Comparison of ENCODE assay signal across 17 cellular contexts in genomic region chr12:86496595-86496994, GRCh38.
A peak's percentile ranks its signal among the peaks of the same experiment; 100 is the strongest.
DNase-seq lines count a peak whose midpoint lies in the region; TF ChIP-seq lines count a peak whose summit lies in the region.
"Had no signal": no experiment of that assay in that cellular context is flagged by ENCODE, and none has a peak within 500 bp of the region (broad histone marks: within the 10 kb centered on the region; RNA-seq: fewer than 3 reads in every experiment).

No MANE protein-coding gene starts in this region.

- TF ChIP-seq CTCF in epithelial cell of esophagus (IDR thresholded peaks at IDR 0.05; ENCODE audit: insufficient read depth, low read depth, low read length, missing control alignments) = no peak
- TF ChIP-seq CTCF in Caco-2 (IDR thresholded peaks at IDR 0.05; ENCODE audit: insufficient read depth in 1 of 2, low read depth in 1 of 2, low read length in 1 of 2, severe bottlenecking in 1 of 2, unreplicated experiment in 1 of 2) = no peak
- TF ChIP-seq CTCF in colonic mucosa (IDR thresholded peaks at IDR 0.05) = no peak

- H3K27me3 ChIP-seq in Caco-2 (replicated peaks; ENCODE audit: control insufficient read depth, insufficient read depth, low read length) = no peaks in the 10 kb centered on the region
- no peaks in the 10 kb centered on the region for H3K27me3 ChIP-seq in colonic mucosa

- H3K9me3 Mint-ChIP-seq in Caco-2 (ENCODE audit: unreplicated experiment) = no peaks in the 10 kb centered on the region

- BruUV-seq in Caco-2 (replicated peaks; lab: Mats Ljungman, UMichigan) = no TSS peak

- intact Hi-C loops in Caco-2 (cut with micrococcal nuclease; ENCODE audit: unreplicated experiment) = no loop called here
- intact Hi-C loops in colonic mucosa (cut with DNase I) = no loop called here

- H3K9ac ChIP-seq in colonic mucosa (ENCODE audit: low read depth in 2 of 2, low read length in 2 of 2) = no peak overlapping the region

- CTCF ChIA-PET in Caco-2 (lab: Charles Lee) = no interaction called here

- no peaks in the 10 kb centered on the region for H3K4me1 Mint-ChIP-seq in Caco-2 (ENCODE audit: low read depth, unreplicated experiment)
- H3K4me1 Mint-ChIP-seq: T-cell had no signal

- H3K36me3 ChIP-seq in Caco-2 (ENCODE audit: control insufficient read depth, insufficient read depth, low read length) (no peaks in the 10 kb centered on the region), colonic mucosa (no peaks in the 10 kb centered on the region)

- peak; percentile 13 for DNase-seq in COLO829 (ENCODE audit: low spot score)
- peak; percentile 94 for DNase-seq in NCI-H1417 treated with DMSO at 0.1 percent for 48 hours (lab: John Stamatoyannopoulos, UW)
- DNase-seq in NCI-H69 (lab: John Stamatoyannopoulos, UW) = peak; percentile 94
- peak; percentile 16 for DNase-seq in epithelial cell of esophagus (ENCODE audit: low read depth)
- no peak for DNase-seq in dermis blood vessel endothelial cell
- no peak for DNase-seq in Caco-2
- DNase-seq in colonic mucosa = no peak
- no peak for DNase-seq in C1 segment of cervical spinal cord (lab: John Stamatoyannopoulos, UW)
- DNase-seq: KG1; MM.1S; NCI-H2171 treated with DMSO at 0.1 percent for 48 hours; NCI-H510A; NK-92 treated with Interleukin-12 subunit alpha and Interleukin-12 subunit beta, amount 100 ng/mL, for 24 hours; OCI-M1; T-cell; T1000 had no signal

- no peak overlapping the region for H3K27ac ChIP-seq in colonic mucosa
- H3K27ac ChIP-seq: SK-N-MC had no signal

- POLR2A ChIA-PET in Caco-2 (lab: Charles Lee) = no interaction called here

- H3K4me3 ChIP-seq in epithelial cell of esophagus (ENCODE audit: low read length) (no peak overlapping the region), Caco-2 (ENCODE audit: low read depth, low read length) (no peak overlapping the region), colonic mucosa (no peak overlapping the region)
- H3K4me3 ChIP-seq: SK-N-MC had no signal

- H3K36me3 Mint-ChIP-seq in Caco-2 (ENCODE audit: insufficient read depth, unreplicated experiment) = no peaks in the 10 kb centered on the region
- H3K36me3 Mint-ChIP-seq: T-cell had no signal

- no peak overlapping the region for H3K27ac Mint-ChIP-seq in Caco-2 (ENCODE audit: unreplicated experiment)
- H3K27ac Mint-ChIP-seq: T-cell had no signal

- H3K4me3 Mint-ChIP-seq in Caco-2 (ENCODE audit: unreplicated experiment) = no peak overlapping the region
- H3K4me3 Mint-ChIP-seq: T-cell had no signal

- H3K4me1 ChIP-seq in Caco-2 = no peaks in the 10 kb centered on the region
- H3K4me1 ChIP-seq in colonic mucosa = no peaks in the 10 kb centered on the region

- H3K9me3 ChIP-seq in Caco-2 (no peaks in the 10 kb centered on the region), colonic mucosa (no peaks in the 10 kb centered on the region)

- no peaks in the 10 kb centered on the region for H3K27me3 Mint-ChIP-seq in Caco-2 (ENCODE audit: insufficient read depth, unreplicated experiment)
- H3K27me3 Mint-ChIP-seq: T-cell had no signal

Comparison
In these comparisons a context has a peak if more than half of its experiments do, and no peak if none do; other contexts are left out.
1. DNase-seq: peak in COLO829 (single experiment), NCI-H1417 treated with DMSO at 0.1 percent for 48 hours (single experiment), NCI-H69 (single experiment) and epithelial cell of esophagus (single experiment); none in dermis blood vessel endothelial cell (single experiment), Caco-2 (0 of 2), colonic mucosa (single experiment) and C1 segment of cervical spinal cord (0 of 14).